Comparison of ENCODE assay signal across 18 cellular contexts in the genomic region with DNA sequence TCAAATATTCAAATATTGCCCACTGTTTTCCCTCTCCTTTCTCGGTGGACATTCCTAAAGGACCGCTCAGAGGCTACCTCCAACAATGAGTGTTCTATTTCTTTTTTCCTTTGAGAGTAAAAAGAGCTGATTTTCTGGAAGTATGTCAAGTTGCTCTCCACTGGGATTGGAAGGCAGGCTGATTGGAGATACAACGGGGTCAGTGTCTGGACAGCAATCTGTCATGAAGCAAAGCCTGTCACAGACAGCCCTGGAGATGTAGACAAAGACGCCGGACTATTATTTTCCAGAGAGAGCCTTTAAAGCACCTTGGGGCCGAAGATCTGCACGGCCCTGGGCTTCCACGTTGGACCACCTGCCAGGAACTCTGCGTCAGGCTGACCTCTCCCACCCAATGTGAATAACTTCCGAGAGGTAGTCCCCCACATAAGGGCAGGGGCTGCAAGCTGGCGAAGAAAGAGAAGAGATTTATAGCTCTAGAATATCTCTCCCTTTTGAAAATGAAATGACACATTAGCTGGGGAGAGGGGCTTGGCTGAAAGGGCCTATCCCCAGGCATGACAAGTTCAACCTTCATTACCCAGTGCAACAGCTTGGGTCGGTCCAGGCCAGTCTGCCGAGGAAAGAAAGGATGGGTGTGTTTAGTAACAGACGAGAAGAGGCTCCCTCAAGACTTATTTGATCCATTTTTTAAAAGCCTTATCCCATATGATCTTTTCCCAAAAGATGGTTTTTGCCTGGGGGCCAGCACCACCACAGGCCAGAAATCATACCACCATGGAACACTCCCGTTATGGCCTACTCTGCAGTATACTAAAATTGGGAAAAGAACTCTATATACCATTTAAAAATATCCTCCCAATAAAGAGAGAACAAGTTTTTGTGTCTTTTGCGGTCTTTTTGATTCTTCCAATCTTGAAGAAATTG.
DNase-seq lines count a peak whose midpoint lies in the region; ATAC-seq and TF ChIP-seq lines count a peak whose summit lies in the region.
"Had no signal": no experiment of that assay in that cellular context is flagged by ENCODE, and none has a peak within 500 bp of the region (broad histone marks: within the 10 kb centered on the region; RNA-seq: fewer than 3 reads in every experiment).

No MANE protein-coding gene starts in this region.

- peaks cover 18% of the 10 kb centered on the region for H3K4me1 Mint-ChIP-seq in mesothelial cell of epicardium
- H3K4me1 Mint-ChIP-seq in nephron progenitor cell = peaks cover 56% of the 10 kb centered on the region
- peaks cover 12% of the 10 kb centered on the region for H3K4me1 Mint-ChIP-seq in GM23338

- H3K27me3 ChIP-seq in BLaER1 treated with 17β-estradiol and CSF1 and Interleukin-3, amounts not matched to agents 10 nM and 100 nM = no peaks in the 10 kb centered on the region
- H3K27me3 ChIP-seq in GM23338 (ENCODE audit: insufficient read depth) = no peaks in the 10 kb centered on the region
- H3K27me3 ChIP-seq: left lung had no signal

- H3K9ac ChIP-seq in BLaER1 treated with 17β-estradiol and CSF1 and Interleukin-3, amounts not matched to agents 10 nM and 100 nM = peak overlapping the region in 4 of 11 experiments; percentile 7 to 34 (median 24); a peak in 3 of 22 replicates
- H3K9ac ChIP-seq: GM23248 had no signal

- H3K36me3 Mint-ChIP-seq in mesothelial cell of epicardium (no peaks in the 10 kb centered on the region), nephron progenitor cell (ENCODE audit: low read depth) (no peaks in the 10 kb centered on the region), GM23338 (ENCODE audit: low read depth) (no peaks in the 10 kb centered on the region)

- peaks cover 0 to 12% (median 0%) of the 10 kb centered on the region in 11 experiments; a peak in 6 of 22 replicates for H3K9me3 ChIP-seq in BLaER1 treated with 17β-estradiol and CSF1 and Interleukin-3, amounts not matched to agents 10 nM and 100 nM (replicated peaks in 1 of 11)
- H3K9me3 ChIP-seq: left lung had no signal

- TF ChIP-seq CTCF in mesothelial cell of epicardium (IDR thresholded peaks at IDR 0.05; ENCODE audit: unreplicated experiment) (no peak), nephron progenitor cell (IDR thresholded peaks at IDR 0.05) (no peak), GM23338 (conservative IDR thresholded peaks at IDR 0.05; ENCODE audit: low read depth in 2 of 2) (no peak)

- H3K4me3 Mint-ChIP-seq in mesothelial cell of epicardium (no peak overlapping the region), nephron progenitor cell (no peak overlapping the region), GM23338 (no peak overlapping the region)

- no peaks in the 10 kb centered on the region for H3F3A ChIP-seq in GM23338 (replicated peaks; ENCODE audit: low read depth)

- H3K4me3 ChIP-seq in BLaER1 treated with 17β-estradiol and CSF1 and Interleukin-3, amounts not matched to agents 10 nM and 100 nM = no peak overlapping the region
- H3K4me3 ChIP-seq in GM23338 = no peak overlapping the region
- H3K4me3 ChIP-seq: GM23248, left lung had no signal

- no peaks in the 10 kb centered on the region for H3K9me2 ChIP-seq in GM23338 (ENCODE audit: insufficient read depth)

- no peak for ATAC-seq in GM23338
- ATAC-seq: left lung had no signal

- H3K9me3 Mint-ChIP-seq in mesothelial cell of epicardium (no peaks in the 10 kb centered on the region), nephron progenitor cell (no peaks in the 10 kb centered on the region), GM23338 (no peaks in the 10 kb centered on the region)
- H3K9me3 Mint-ChIP-seq: activated CD4-positive, alpha-beta T cell treated with anti-CD3 and anti-CD28 coated beads, Interleukin-2, amount 10 ng/mL, durations not matched to agents 24 days and 14 days; activated T-helper 1 cell treated with anti-CD3 and anti-CD28 coated beads, Interleukin-12 subunit alpha, Interleukin-12 subunit beta, Interleukin-2, Interleukin-4 antibody, amounts not matched to agents 30 ng/mL and 10 ng/mL and 1 ng/mL, durations not matched to agents 14 hours and 24 hours and 36 hours had no signal

- peaks cover 18 to 25% (median 20%) of the 10 kb centered on the region in 10 experiments for H3K4me1 ChIP-seq in BLaER1 treated with 17β-estradiol and CSF1 and Interleukin-3, amounts not matched to agents 10 nM and 100 nM
- peaks cover 9% of the 10 kb centered on the region for H3K4me1 ChIP-seq in GM23338 (ENCODE audit: insufficient read depth)
- H3K4me1 ChIP-seq: left lung had no signal

- H2AFZ ChIP-seq in GM23338 = no peak overlapping the region
- H2AFZ ChIP-seq: GM23248 had no signal

- H3K4me2 ChIP-seq in BLaER1 treated with 17β-estradiol and CSF1 and Interleukin-3, amounts not matched to agents 10 nM and 100 nM = peak overlapping the region; percentile 54 to 76 (median 66)
- no peak overlapping the region for H3K4me2 ChIP-seq in GM23338

- H3K27ac Mint-ChIP-seq in mesothelial cell of epicardium (peak overlapping the region; percentile 40), nephron progenitor cell (no peak overlapping the region), GM23338 (no peak overlapping the region)

- H3K27ac ChIP-seq in BLaER1 treated with 17β-estradiol and CSF1 and Interleukin-3, amounts not matched to agents 10 nM and 100 nM = peak overlapping the region in 8 of 11 experiments; percentile 63 to 74 (median 68); a peak in 16 of 22 replicates
- H3K27ac ChIP-seq in GM23338 (ENCODE audit: low read depth) = no peak overlapping the region
- H3K27ac ChIP-seq: GM23248, HL-60, left lung had no signal

- H3K27me3 Mint-ChIP-seq in mesothelial cell of epicardium (ENCODE audit: low read depth) (no peaks in the 10 kb centered on the region), nephron progenitor cell (ENCODE audit: low read depth, poor library complexity) (peaks cover 4% of the 10 kb centered on the region), GM23338 (ENCODE audit: insufficient read depth, low read depth, poor library complexity) (no peaks in the 10 kb centered on the region)

- H4K20me1 ChIP-seq in BLaER1 treated with 17β-estradiol and CSF1 and Interleukin-3, amounts not matched to agents 10 nM and 100 nM = no peaks in the 10 kb centered on the region
- H4K20me1 ChIP-seq in GM23338 (replicated peaks; ENCODE audit: insufficient read depth) = no peaks in the 10 kb centered on the region

- no peaks in the 10 kb centered on the region for H3K79me2 ChIP-seq in GM23338 (replicated peaks; ENCODE audit: insufficient read depth)

- H3K36me3 ChIP-seq in BLaER1 treated with 17β-estradiol and CSF1 and Interleukin-3, amounts not matched to agents 10 nM and 100 nM = no peaks in the 10 kb centered on the region
- no peaks in the 10 kb centered on the region for H3K36me3 ChIP-seq in GM23338 (ENCODE audit: insufficient read depth)
- H3K36me3 ChIP-seq: left lung had no signal

- DNase-seq in COLO829 (ENCODE audit: low spot score) = peak; percentile 82
- DNase-seq in astrocyte of the hippocampus (ENCODE audit: low read depth, low spot score) = peak; percentile 27
- no peak for DNase-seq in mesothelial cell of epicardium (ENCODE audit: low spot score in 2 of 2, unreplicated experiment in 2 of 2)
- DNase-seq in activated CD8-positive, alpha-beta memory T cell treated with anti-CD3 and anti-CD28 coated beads for 24 hours = no peak
- no peak for DNase-seq in nephron progenitor cell
- no peak for DNase-seq in NOMO-1 treated with dmso at 0.1 percent for 144 hours (lab: John Stamatoyannopoulos, UW; ENCODE audit: unreplicated experiment)
- DNase-seq in GM23338 (ENCODE audit: low spot score) = no peak
- DNase-seq: DMS 273 treated with DMSO at 0.1 percent for 48 hours; KBM-7; left lung; NCI-H1092 treated with DMSO at 0.1 percent for 48 hours; NCI-H526 treated with DMSO at 0.1 percent for 48 hours; stimulated activated CD4-positive, alpha-beta T cell treated with anti-CD3 and anti-CD28 coated beads, Interleukin-4, amount 100 ng/mL, for 1 hour had no signal

TF ChIP-seq in GM23338, 12 proteins besides CTCF, POLR2A, EP300 and RAD21 (continues in another document):
- no peak for TF ChIP-seq NANOG (IDR thresholded peaks at IDR 0.05; ENCODE audit: borderline replicate concordance)

Comparison
In these comparisons a context has a peak if more than half of its experiments do, and no peak if none do; other contexts are left out.
1. DNase-seq: peak in COLO829 (single experiment) and astrocyte of the hippocampus (single experiment); none in mesothelial cell of epicardium (0 of 2), activated CD8-positive, alpha-beta memory T cell treated with anti-CD3 and anti-CD28 coated beads for 24 hours (single experiment), nephron progenitor cell (single experiment), NOMO-1 treated with dmso at 0.1 percent for 144 hours (single experiment) and GM23338 (single experiment).